Comparison of ENCODE assay signal across 1 cellular context in genomic region chr1:244954358-244954757, GRCh38.
TF ChIP-seq lines count a peak whose summit lies in the region.

No MANE protein-coding gene starts in this region.

TF ChIP-seq in HEK293, 187 proteins besides CTCF, POLR2A, EP300 and RAD21 (continued from another document):
- no peak for TF ChIP-seq PRDM2 (tag by site-specific recombination; IDR thresholded peaks at IDR 0.05; ENCODE audit: borderline replicate concordance)
- TF ChIP-seq ZNF549 (tag by site-specific recombination; IDR thresholded peaks at IDR 0.05): no peak
- TF ChIP-seq ZNF658 (tag by site-specific recombination; IDR thresholded peaks at IDR 0.05): no peak
- no peak for TF ChIP-seq INSM2 (tag by site-specific recombination; IDR thresholded peaks at IDR 0.05)
